In genomic region chr22:48740086-48740730, GRCh38 we compare ENCODE assay signal across 1 cellular context.
TF ChIP-seq lines count a peak whose summit lies in the region.

No MANE protein-coding gene starts in this region.

TF ChIP-seq in H1, 55 proteins besides CTCF, POLR2A, EP300 and RAD21 (continued from another document):
- TF ChIP-seq TCF12 (IDR thresholded peaks at IDR 0.05; ENCODE audit: low read depth, low read length): no peak
- no peak for TF ChIP-seq CBX8 (IDR thresholded peaks at IDR 0.05; ENCODE audit: borderline replicate concordance, low read depth, low read length)
- TF ChIP-seq NANOG (IDR thresholded peaks at IDR 0.05; ENCODE audit: insufficient read depth, low read depth, low read length, poor library complexity, severe bottlenecking): no peak
- no peak for TF ChIP-seq CHD1 (IDR thresholded peaks at IDR 0.05; ENCODE audit: low read depth, low read length)
- no peak for TF ChIP-seq PHF8 (conservative IDR thresholded peaks at IDR 0.05; ENCODE audit: low read depth, low read length)
- no peak for TF ChIP-seq CREB1 (IDR thresholded peaks at IDR 0.05)
- no peak for TF ChIP-seq SP4 (IDR thresholded peaks at IDR 0.05; ENCODE audit: low read length)
- no peak for TF ChIP-seq GTF2F1 (IDR thresholded peaks at IDR 0.05; ENCODE audit: borderline replicate concordance, low read depth, low read length)
- no peak for TF ChIP-seq SIRT6 (IDR thresholded peaks at IDR 0.05; ENCODE audit: low read length)
- TF ChIP-seq CEBPB (IDR thresholded peaks at IDR 0.05; ENCODE audit: low read depth, low read length): no peak
TF ChIP-seq in H1: peak in this region for 0.
